Comparison of ENCODE assay signal across 10 cellular contexts in the genomic region with DNA sequence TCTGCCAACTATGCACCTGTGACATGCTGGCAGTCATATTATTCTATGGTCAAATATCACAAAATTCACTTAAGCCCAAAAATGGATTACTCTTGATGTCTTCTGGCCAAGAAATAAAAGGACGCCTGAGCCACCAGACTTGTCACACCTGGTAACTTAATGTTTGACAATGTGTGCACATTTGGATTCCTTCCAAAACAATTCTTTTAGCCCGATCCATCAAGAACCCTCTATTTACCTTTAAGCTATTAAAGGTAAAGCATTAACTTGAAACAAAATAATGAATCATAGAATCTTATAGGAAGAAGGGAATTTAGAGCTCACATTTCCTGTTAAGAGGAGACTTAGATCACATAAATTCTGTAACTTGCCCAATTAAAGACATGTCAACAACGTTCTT. TPM values are rescaled to one million over a fixed set of nuclear protein-coding genes. Genes with fewer than 3 reads are reported as not detected.
A peak's percentile ranks its signal among the peaks of the same experiment; 100 is the strongest.
DNase-seq lines count a peak whose midpoint lies in the region; ATAC-seq, FAIRE-seq and TF ChIP-seq lines count a peak whose summit lies in the region.
"Had no signal": no experiment of that assay in that cellular context is flagged by ENCODE, and none has a peak within 500 bp of the region (broad histone marks: within the 10 kb centered on the region; RNA-seq: fewer than 3 reads in every experiment).

No MANE protein-coding gene starts in this region.

- peak; percentile 72 for FAIRE-seq in A549 (lab: Jason Lieb, UNC)
- peak; percentile 8 for FAIRE-seq in GM19239 (lab: Jason Lieb, UNC)
- no peak for FAIRE-seq in urothelium cell line (lab: Jason Lieb, UNC)

- WGBS in A549 (ENCODE audit: missing lambda C conversion rate), result 3% methylated on average over 3 of the region's 3 CpGs

- no peak for TF ChIP-seq CTCF in A549 (IDR thresholded peaks at IDR 0.05)

- peak overlapping the region; percentile 64 for H3K4me2 ChIP-seq in A549

- POLR2A ChIA-PET in A549 (lab: Yijun Ruan, JAX), result no interaction called here

- TF ChIP-seq POLR2A in A549 (IDR thresholded peaks at IDR 0.05; ENCODE audit: low read length), result no peak

- no peak overlapping the region for H3K27ac ChIP-seq in A549

- H3K9me3 ChIP-seq in A549, result no peaks in the 10 kb centered on the region

- H3K4me1 ChIP-seq in A549, result peaks cover 27% of the 10 kb centered on the region

- TF ChIP-seq EP300 in A549 (IDR thresholded peaks at IDR 0.05), result no peak

- CTCF ChIA-PET in A549 (lab: Yijun Ruan, JAX), result interaction anchor here (0.9 to 1.5 kb wide), 3 partner anchors 17 to 333 kb away, joined by 3 read pairs; no protein-coding TSS in a partner anchor

- no peak for TF ChIP-seq RAD21 in A549 (conservative IDR thresholded peaks at IDR 0.05 in 1 of 2, IDR thresholded peaks at IDR 0.05 in 1 of 2)

- peak in 1 of 2 experiments; percentile 68; a peak in 3 of 6 replicates for ATAC-seq in A549

- DNase-seq in A549 (ENCODE audit: low read depth in 1 of 2, low spot score in 1 of 2) (peak in 1 of 2 experiments; percentile 64), GM19239 (ENCODE audit: insufficient read length, low spot score) (no peak), NCI-H748 treated with DMSO at 0.1 percent for 48 hours (lab: John Stamatoyannopoulos, UW) (peak; percentile 51), kidney glomerular epithelial cell (lab: John Stamatoyannopoulos, UW) (peak; percentile 30), SW 1271 (lab: John Stamatoyannopoulos, UW) (no peak), T-helper 1 cell (no peak), SKM-1 treated with dmso at 0.1 percent for 144 hours (lab: John Stamatoyannopoulos, UW; ENCODE audit: unreplicated experiment) (no peak), urothelium cell line (ENCODE audit: low spot score) (no peak)
- DNase-seq: H7, NCI-H526 treated with DMSO at 0.1 percent for 48 hours had no signal

- peak overlapping the region; percentile 2; the same call in 1 of the 3 replicates for H3K4me3 ChIP-seq in A549

TF ChIP-seq in A549, 52 proteins besides CTCF, POLR2A, EP300 and RAD21:
- TF ChIP-seq MAFK (IDR thresholded peaks at IDR 0.05; ENCODE audit: partially characterized antibody) (no peak), PHF8 (IDR thresholded peaks at IDR 0.05; ENCODE audit: borderline replicate concordance, low read depth) (no peak), CHD4 (IDR thresholded peaks at IDR 0.05; ENCODE audit: borderline replicate concordance) (no peak), JUNB (IDR thresholded peaks at IDR 0.05) (peak; percentile 55; the same call in 1 of the 2 replicates), BHLHE40 (IDR thresholded peaks at IDR 0.05; ENCODE audit: low read depth, low read length) (no peak), SREBF2 (IDR thresholded peaks at IDR 0.05) (no peak), CEBPB (IDR thresholded peaks at IDR 0.05) (peak in 1 of 2 experiments; percentile 29; a peak in 1 of 4 replicates), FOSL2 (IDR thresholded peaks at IDR 0.05) (no peak), FOSL2 (CRISPR knock-in tag; IDR thresholded peaks at IDR 0.05) (peak; percentile 61), GATA3 (IDR thresholded peaks at IDR 0.05; ENCODE audit: borderline replicate concordance) (peak; percentile 52), ZFP36 (IDR thresholded peaks at IDR 0.05; ENCODE audit: borderline replicate concordance, partially characterized antibody) (no peak), FOXS1 (CRISPR knock-in tag; IDR thresholded peaks at IDR 0.05) (no peak)
- TF ChIP-seq, protein P1, sequence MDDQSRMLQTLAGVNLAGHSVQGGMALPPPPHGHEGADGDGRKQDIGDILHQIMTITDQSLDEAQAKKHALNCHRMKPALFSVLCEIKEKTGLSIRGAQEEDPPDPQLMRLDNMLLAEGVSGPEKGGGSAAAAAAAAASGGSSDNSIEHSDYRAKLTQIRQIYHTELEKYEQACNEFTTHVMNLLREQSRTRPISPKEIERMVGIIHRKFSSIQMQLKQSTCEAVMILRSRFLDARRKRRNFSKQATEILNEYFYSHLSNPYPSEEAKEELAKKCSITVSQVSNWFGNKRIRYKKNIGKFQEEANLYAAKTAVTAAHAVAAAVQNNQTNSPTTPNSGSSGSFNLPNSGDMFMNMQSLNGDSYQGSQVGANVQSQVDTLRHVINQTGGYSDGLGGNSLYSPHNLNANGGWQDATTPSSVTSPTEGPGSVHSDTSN (IDR thresholded peaks at IDR 0.05), result no peak
- TF ChIP-seq, protein P2, sequence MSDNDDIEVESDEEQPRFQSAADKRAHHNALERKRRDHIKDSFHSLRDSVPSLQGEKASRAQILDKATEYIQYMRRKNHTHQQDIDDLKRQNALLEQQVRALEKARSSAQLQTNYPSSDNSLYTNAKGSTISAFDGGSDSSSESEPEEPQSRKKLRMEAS (IDR thresholded peaks at IDR 0.05), result peak; percentile 19; the same call in 1 of the 2 replicates

RNA-seq across cellular contexts. Expression of a gene that starts 46.5 kb away (rescaled TPM):
- polyA plus RNA-seq in A549 (2011; rRNA removed) (67.9 and 99.2 TPM in 2 replicates), A549 (2017; fragmentation: RNase III; extraction: RNeasy Plus Mini Kit Qiagen cat#74134 plus additional on column Dnase treatment) (61.4 to 65.4 TPM (median 64.8 TPM) in 3 replicates)
- 27.3 and 30.3 TPM in 2 replicates for polyA plus RNA-seq in A549 (2012; cell fraction: cytosol; rRNA removed)
- polyA plus RNA-seq in A549 (2012; cell fraction: nucleus; rRNA removed), result 12.4 and 13.2 TPM in 2 replicates
- 6.3 and 6.7 TPM in 2 replicates for polyA minus RNA-seq in A549 (2011; rRNA and poly(A)+ RNA removed)

Comparison
In these comparisons a context has a peak if more than half of its experiments do, and no peak if none do; other contexts are left out.
1. DNase-seq: peak in NCI-H748 treated with DMSO at 0.1 percent for 48 hours (single experiment) and kidney glomerular epithelial cell (single experiment); none in GM19239 (single experiment), SW 1271 (0 of 2), T-helper 1 cell (0 of 5), SKM-1 treated with dmso at 0.1 percent for 144 hours (single experiment) and urothelium cell line (single experiment).